11 cellular contexts compared by ENCODE assay signal in the genomic region with DNA sequence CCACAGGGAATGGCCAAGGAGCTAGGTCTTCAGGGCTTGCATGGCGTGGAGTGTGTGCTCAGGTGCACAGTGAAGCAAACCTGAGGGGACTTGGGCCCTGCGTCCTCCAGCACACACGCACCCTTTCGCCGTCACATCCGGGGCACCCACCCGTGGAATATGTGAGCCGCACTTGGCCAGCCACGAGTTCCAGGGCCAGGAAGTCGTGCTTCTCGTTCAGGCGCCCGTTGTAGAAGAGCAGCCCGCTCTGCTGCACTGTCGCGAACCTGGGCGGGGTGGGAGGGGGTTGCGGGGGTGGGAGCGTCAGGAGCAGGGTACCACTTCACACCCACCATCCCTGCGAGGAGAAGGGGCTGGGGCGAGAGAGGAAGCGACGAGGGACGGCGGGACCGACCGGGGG. TPM values are rescaled to one million over a fixed set of nuclear protein-coding genes. Genes with fewer than 3 reads are reported as not detected.
DNase-seq lines count a peak whose midpoint lies in the region; ATAC-seq and TF ChIP-seq lines count a peak whose summit lies in the region.
"Had no signal": no experiment of that assay in that cellular context is flagged by ENCODE, and none has a peak within 500 bp of the region (broad histone marks: within the 10 kb centered on the region; RNA-seq: fewer than 3 reads in every experiment).

No MANE protein-coding gene starts in this region.

- H3K36me3 ChIP-seq in colonic mucosa (no peaks in the 10 kb centered on the region), ovary (no peaks in the 10 kb centered on the region)

- H3K4me1 Mint-ChIP-seq in T-helper 1 cell treated with Interleukin-12 subunit alpha and Interleukin-12 subunit beta and Interleukin-4 antibody, amounts not matched to agents 30 μg/mL and 1 μg/mL, for 36 hours (ENCODE audit: low read depth) = peaks cover 6% of the 10 kb centered on the region

- no peaks in the 10 kb centered on the region for H3K4me1 ChIP-seq in colonic mucosa
- H3K4me1 ChIP-seq in ovary (ENCODE audit: insufficient read depth) = peaks cover 6% of the 10 kb centered on the region

- peak overlapping the region; percentile 82 for H3K27ac Mint-ChIP-seq in T-helper 1 cell treated with Interleukin-12 subunit alpha and Interleukin-12 subunit beta and Interleukin-4 antibody, amounts not matched to agents 30 μg/mL and 1 μg/mL, for 36 hours

- no peak for TF ChIP-seq EP300 in ovary (IDR thresholded peaks at IDR 0.05)

- H3K4me3 Mint-ChIP-seq in T-helper 1 cell treated with Interleukin-12 subunit alpha and Interleukin-12 subunit beta and Interleukin-4 antibody, amounts not matched to agents 30 μg/mL and 1 μg/mL, for 36 hours = peak overlapping the region; percentile 64

- H3K27me3 Mint-ChIP-seq in T-helper 1 cell treated with Interleukin-12 subunit alpha and Interleukin-12 subunit beta and Interleukin-4 antibody, amounts not matched to agents 30 μg/mL and 1 μg/mL, for 36 hours (ENCODE audit: low read depth) = peaks cover 4% of the 10 kb centered on the region

- DNase-seq in colonic mucosa (no peak), ovary (no peak), hypothalamus (lab: John Stamatoyannopoulos, UW) (no peak), SKM-1 (lab: John Stamatoyannopoulos, UW; ENCODE audit: unreplicated experiment) (no peak)
- DNase-seq: DND-41, NCI-H2081 treated with DMSO at 0.1 percent for 48 hours had no signal

- H3K9me3 ChIP-seq in colonic mucosa (no peaks in the 10 kb centered on the region), ovary (no peaks in the 10 kb centered on the region)

- ATAC-seq in GM19351 (IDR thresholded peaks at IDR 0.05; ENCODE audit: unreplicated experiment) (no peak), HG03175 (IDR thresholded peaks at IDR 0.05; ENCODE audit: unreplicated experiment) (no peak)

- no peaks in the 10 kb centered on the region for H3K9me3 Mint-ChIP-seq in T-helper 1 cell treated with Interleukin-12 subunit alpha and Interleukin-12 subunit beta and Interleukin-4 antibody, amounts not matched to agents 30 μg/mL and 1 μg/mL, for 36 hours

- intact Hi-C loops in colonic mucosa (cut with DNase I) = loop anchor here (2.0 kb wide), 1 partner anchor 45 kb away; no protein-coding TSS in a partner anchor
- intact Hi-C loops in ovary (cut with DNase I) = no loop called here

- peaks cover 1% of the 10 kb centered on the region for H3K27me3 ChIP-seq in colonic mucosa
- no peaks in the 10 kb centered on the region for H3K27me3 ChIP-seq in ovary

- no peak for TF ChIP-seq POLR2A in ovary (IDR thresholded peaks at IDR 0.05)

- no peaks in the 10 kb centered on the region for H3K36me3 Mint-ChIP-seq in T-helper 1 cell treated with Interleukin-12 subunit alpha and Interleukin-12 subunit beta and Interleukin-4 antibody, amounts not matched to agents 30 μg/mL and 1 μg/mL, for 36 hours (ENCODE audit: low read depth)

- peak overlapping the region; percentile 78 for H3K4me3 ChIP-seq in colonic mucosa
- H3K4me3 ChIP-seq in ovary = peak overlapping the region; percentile 53

- peak overlapping the region in 1 of 2 donors; percentile 12 for H3K9ac ChIP-seq in colonic mucosa (ENCODE audit: low read depth in 2 of 2, low read length in 2 of 2)

- 12 to 44% (median 23%) methylated on average over 9 to 27 of the region's 27 CpGs for whole genome bisulfite sequencing in ovary, 3 donors

- no peak for TF ChIP-seq CTCF in 22Rv1 (IDR thresholded peaks at IDR 0.05)
- TF ChIP-seq CTCF in colonic mucosa (IDR thresholded peaks at IDR 0.05) = no peak
- TF ChIP-seq CTCF in ovary (IDR thresholded peaks at IDR 0.05) = no peak

- H3K27ac ChIP-seq in 22Rv1 = peak overlapping the region; percentile 73
- no peak overlapping the region for H3K27ac ChIP-seq in colonic mucosa
- H3K27ac ChIP-seq in ovary = no peak overlapping the region

RNA-seq across cellular contexts. Expression of a gene that starts 7.1 kb away (rescaled TPM):
- total RNA-seq in colonic mucosa (1 to 10 TPM; 1.3 to 2.0 TPM), ovary (1 to 10 TPM in 3 of 7 donors, under 1 TPM in 4; 0.23 to 3.4 (median 0.92) TPM)
- polyA plus RNA-seq in ovary = under 1 TPM; 0.48 to 0.69 TPM

RNA-seq across cellular contexts. Expression of a gene that starts 20.3 kb away (rescaled TPM):
- total RNA-seq in colonic mucosa (100 to 1,000 TPM in 1 of 2 donors, 10 to 100 TPM in 1; 94.9 to 112 TPM), ovary (10 to 100 TPM in 4 of 7 donors, 1 to 10 TPM in 3; 7.9 to 19.1 (median 10.5) TPM)
- polyA plus RNA-seq in ovary = 10 to 100 TPM in 1 of 2 donors, 1 to 10 TPM in 1; 8.7 to 14.5 TPM

RNA-seq across cellular contexts. Expression of a gene that starts 30.1 kb away (rescaled TPM):
- 10 to 100 TPM; 24.3 to 29.7 TPM for total RNA-seq in colonic mucosa
- total RNA-seq in ovary = 10 to 100 TPM; 30.5 to 58.6 (median 36.3) TPM
- polyA plus RNA-seq in ovary = 10 to 100 TPM in 1 of 2 donors, 1 to 10 TPM in 1; 8.0 to 23.2 TPM

RNA-seq across cellular contexts. Expression of a gene that starts 34.0 kb away (rescaled TPM):
- total RNA-seq in colonic mucosa (under 1 TPM in 1 of 2 donors, not detected in 1; 0.42 TPM), ovary (not detected)
- not detected for polyA plus RNA-seq in ovary
- total RNA-seq: left cardiac atrium had no signal

RNA-seq across cellular contexts. Expression of a gene that starts 46.1 kb away (rescaled TPM):
- total RNA-seq in colonic mucosa = 100 to 1,000 TPM; 682 to 753 TPM
- total RNA-seq in ovary = 100 to 1,000 TPM; 102 to 153 (median 113) TPM
- polyA plus RNA-seq in ovary = 100 to 1,000 TPM; 118 to 141 TPM

Comparison
In these comparisons a context has a peak if more than half of its experiments do, and no peak if none do; other contexts are left out.
1. RNA of a gene that starts 20.3 kb away (total RNA-seq): 94.9 to 112 TPM in colonic mucosa; 7.9 to 19.1 TPM in ovary; every median in the first group is over 4 times any median in the second.